ENCODE assay signal across 19 cellular contexts in genomic region chr1:221897312-221897711, GRCh38.
DNase-seq lines count a peak whose midpoint lies in the region; ATAC-seq, FAIRE-seq and TF ChIP-seq lines count a peak whose summit lies in the region.
"Had no signal": no experiment of that assay in that cellular context is flagged by ENCODE, and none has a peak within 500 bp of the region (broad histone marks: within the 10 kb centered on the region; RNA-seq: fewer than 3 reads in every experiment).

No MANE protein-coding gene starts in this region.

- H3K9ac ChIP-seq in keratinocyte (ENCODE audit: control insufficient read depth, extremely low read depth, insufficient read depth, low read length): no peak overlapping the region

- H3K27me3 ChIP-seq in keratinocyte (ENCODE audit: control insufficient read depth, extremely low read depth, insufficient read depth, low read length) (no peaks in the 10 kb centered on the region), WERI-Rb-1 (ENCODE audit: insufficient read depth, low read depth, severe bottlenecking) (no peaks in the 10 kb centered on the region)
- H3K27me3 ChIP-seq: MG63, Peyer's patch, right atrium auricular region had no signal

- H4K20me1 ChIP-seq in keratinocyte (ENCODE audit: control insufficient read depth, extremely low read depth, insufficient read depth, low read length): no peaks in the 10 kb centered on the region

- no peak overlapping the region for H3K27ac Mint-ChIP-seq in activated T-helper 17 cell treated with anti-CD3 and anti-CD28 coated beads, Interleukin-2, amount 50 U/mL, for 72 hours
- H3K27ac Mint-ChIP-seq: activated CD8-positive, alpha-beta T cell treated with anti-CD3 and anti-CD28 coated beads for 36 hours; brain; nephron progenitor cell; stimulated activated naive CD8-positive, alpha-beta T cell treated with anti-CD3 and anti-CD28 coated beads, Interleukin-15, Interleukin-2, amounts not matched to agents 100 ng/mL and 50 ng/mL, for 24 hours had no signal

- H3K4me3 ChIP-seq in AG09309 (ENCODE audit: control insufficient read depth, low read depth, low read length) (no peak overlapping the region), keratinocyte (ENCODE audit: control insufficient read depth in 2 of 3, extremely low read depth in 1 of 3, insufficient read depth in 2 of 3, low read depth in 1 of 3, low read length in 3 of 3) (no peak overlapping the region), WERI-Rb-1 (ENCODE audit: low read depth, low read length) (no peak overlapping the region)
- H3K4me3 ChIP-seq: MG63, Peyer's patch, right atrium auricular region had no signal

- H3K4me1 Mint-ChIP-seq in activated T-helper 17 cell treated with anti-CD3 and anti-CD28 coated beads, Interleukin-2, amount 50 U/mL, for 72 hours: no peaks in the 10 kb centered on the region
- H3K4me1 Mint-ChIP-seq: nephron progenitor cell had no signal

- no peaks in the 10 kb centered on the region for H3K36me3 Mint-ChIP-seq in activated T-helper 17 cell treated with anti-CD3 and anti-CD28 coated beads, Interleukin-2, amount 50 U/mL, for 72 hours (ENCODE audit: low read depth)
- H3K36me3 Mint-ChIP-seq: brain had no signal

- no peak overlapping the region for H2AFZ ChIP-seq in keratinocyte (ENCODE audit: control insufficient read depth, low read length)

- no peak overlapping the region for H3K4me3 Mint-ChIP-seq in activated T-helper 17 cell treated with anti-CD3 and anti-CD28 coated beads, Interleukin-2, amount 50 U/mL, for 72 hours
- H3K4me3 Mint-ChIP-seq: activated CD8-positive, alpha-beta T cell treated with anti-CD3 and anti-CD28 coated beads for 36 hours; brain; nephron progenitor cell; stimulated activated naive CD8-positive, alpha-beta T cell treated with anti-CD3 and anti-CD28 coated beads, Interleukin-15, Interleukin-2, amounts not matched to agents 100 ng/mL and 50 ng/mL, for 24 hours had no signal

- no peaks in the 10 kb centered on the region for H3K79me2 ChIP-seq in keratinocyte (ENCODE audit: control insufficient read depth, insufficient read depth, low read length)

- no peaks in the 10 kb centered on the region for H3K36me3 ChIP-seq in keratinocyte (ENCODE audit: control insufficient read depth in 2 of 2, extremely low read depth in 1 of 2, insufficient read depth in 2 of 2, low read length in 2 of 2)
- H3K36me3 ChIP-seq in WERI-Rb-1: no peaks in the 10 kb centered on the region
- H3K36me3 ChIP-seq: MG63, Peyer's patch, right atrium auricular region had no signal

- TF ChIP-seq CTCF in AG09309 (IDR thresholded peaks at IDR 0.05; ENCODE audit: control insufficient read depth, insufficient read depth, low read depth, low read length, missing control alignments): no peak
- no peak for TF ChIP-seq CTCF in keratinocyte (optimal IDR thresholded peaks at IDR 0.05 in 1 of 3, IDR thresholded peaks at IDR 0.05 in 1 of 3, conservative IDR thresholded peaks at IDR 0.05 in 1 of 3; ENCODE audit: extremely low read depth in 1 of 3, insufficient read depth in 2 of 3, low read length in 3 of 3)
- TF ChIP-seq CTCF in WERI-Rb-1 (IDR thresholded peaks at IDR 0.05; ENCODE audit: low read depth, low read length): no peak

- H3K27me3 Mint-ChIP-seq in activated T-helper 17 cell treated with anti-CD3 and anti-CD28 coated beads, Interleukin-2, amount 50 U/mL, for 72 hours: peaks cover 8% of the 10 kb centered on the region

- dilution Hi-C loops in keratinocyte (cut with MboI; ENCODE audit: extremely low pct_ligation_motif_present, low sequenced_read_pairs): no loop called here

- peak; percentile 65 for FAIRE-seq in keratinocyte (lab: Jason Lieb, UNC)

- no peaks in the 10 kb centered on the region for H3K4me1 ChIP-seq in keratinocyte (ENCODE audit: control insufficient read depth, extremely low read depth, insufficient read depth, low read length)
- H3K4me1 ChIP-seq: Peyer's patch, right atrium auricular region had no signal

- ATAC-seq in activated T-helper 17 cell treated with anti-CD3 and anti-CD28 coated beads, Interleukin-2, amount 50 U/mL, for 72 hours (replicated peaks): no peak
- no peak for ATAC-seq in GM18907 (IDR thresholded peaks at IDR 0.05; ENCODE audit: unreplicated experiment)
- ATAC-seq: activated CD8-positive, alpha-beta T cell treated with anti-CD3 and anti-CD28 coated beads for 36 hours; HCT116 had no signal

- H3K4me2 ChIP-seq in keratinocyte (ENCODE audit: control insufficient read depth, extremely low read depth, insufficient read depth, low read depth, low read length): no peak overlapping the region

- H3K9me3 Mint-ChIP-seq in activated T-helper 17 cell treated with anti-CD3 and anti-CD28 coated beads, Interleukin-2, amount 50 U/mL, for 72 hours: no peaks in the 10 kb centered on the region
- H3K9me3 Mint-ChIP-seq: activated CD8-positive, alpha-beta T cell treated with anti-CD3 and anti-CD28 coated beads for 36 hours had no signal

- no peaks in the 10 kb centered on the region for H3K9me1 ChIP-seq in keratinocyte (ENCODE audit: control insufficient read depth, extremely low read depth, insufficient read depth, low read length)

- peak; percentile 54 for DNase-seq in AG09309 (ENCODE audit: low read depth)
- peak; percentile 34 for DNase-seq in H4 (ENCODE audit: low spot score)
- peak; percentile 92 for DNase-seq in amniotic epithelial cell (ENCODE audit: low read depth)
- no peak for DNase-seq in keratinocyte (ENCODE audit: low read depth, low spot score)
- no peak for DNase-seq in NCI-H146 (lab: John Stamatoyannopoulos, UW)
- no peak for DNase-seq in WERI-Rb-1
- DNase-seq: activated CD8-positive, alpha-beta T cell treated with anti-CD3 and anti-CD28 coated beads for 36 hours; activated effector memory CD4-positive, alpha-beta T cell treated with Interleukin-2 at 50 U/mL for 16 hours; MG63; NCI-H226; nephron progenitor cell; Peyer's patch; T-helper 9 cell had no signal

- no peak overlapping the region for H3K27ac ChIP-seq in keratinocyte (ENCODE audit: control insufficient read depth, insufficient read depth, low read length)
- H3K27ac ChIP-seq in WERI-Rb-1: no peak overlapping the region
- H3K27ac ChIP-seq: Peyer's patch, right atrium auricular region had no signal

- no peaks in the 10 kb centered on the region for H3K9me3 ChIP-seq in keratinocyte (ENCODE audit: control insufficient read depth, low read depth, low read length)
- no peaks in the 10 kb centered on the region for H3K9me3 ChIP-seq in WERI-Rb-1 (ENCODE audit: severe bottlenecking)
- H3K9me3 ChIP-seq: MG63, Peyer's patch, right atrium auricular region had no signal

Comparison
In these comparisons a context has a peak if more than half of its experiments do, and no peak if none do; other contexts are left out.
1. DNase-seq: peak in AG09309 (single experiment), H4 (single experiment) and amniotic epithelial cell (single experiment); none in keratinocyte (single experiment), NCI-H146 (single experiment) and WERI-Rb-1 (single experiment).